ENCODE assay signal across 8 cellular contexts in the genomic region with DNA sequence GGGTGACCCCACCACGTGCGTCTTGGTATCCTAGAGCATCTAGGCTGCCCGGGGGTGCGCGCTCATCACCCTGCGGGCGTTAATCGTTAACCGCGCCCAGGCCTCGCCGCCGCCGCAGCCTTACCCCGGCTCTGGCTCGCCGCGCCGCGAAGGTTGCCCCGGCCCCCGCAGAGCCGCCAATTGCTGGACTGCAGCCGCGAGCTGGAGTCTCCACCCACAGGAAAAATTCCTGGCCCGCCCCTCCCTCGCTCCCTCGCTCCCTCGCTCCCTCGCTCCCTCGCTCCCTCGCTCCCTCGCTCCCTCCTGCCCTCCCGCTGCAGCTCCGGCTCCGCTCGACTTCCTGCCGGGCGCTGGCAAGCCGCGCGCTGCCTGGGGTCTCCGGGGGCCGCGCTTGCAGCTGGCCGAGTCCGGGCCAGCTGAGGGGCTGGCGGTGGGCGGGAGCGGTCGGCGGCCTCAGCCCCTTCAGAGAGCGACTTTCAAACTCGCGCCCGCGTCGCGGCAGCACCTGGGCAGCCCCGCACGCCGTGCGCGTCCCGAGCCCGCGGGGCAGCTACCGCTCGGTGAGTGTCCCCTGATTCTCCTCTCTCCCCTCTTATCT. TPM values are rescaled to one million over a fixed set of nuclear protein-coding genes. Genes with fewer than 3 reads are reported as not detected.
A peak's percentile ranks its signal among the peaks of the same experiment; 100 is the strongest.
DNase-seq lines count a peak whose midpoint lies in the region; ATAC-seq and TF ChIP-seq lines count a peak whose summit lies in the region.

A gene (plus strand): TSS at position 280 of the 598 bp plus-strand sequence. CDS start 23,208 bp downstream, outside the sequence.

- peaks cover 63% of the 10 kb centered on the region for H3K27me3 Mint-ChIP-seq in activated naive CD8-positive, alpha-beta T cell treated with anti-CD3 and anti-CD28 coated beads, Interleukin-2, amount 50 U/mL, for 24 hours

- H3K9me2 ChIP-seq in neural cell (ENCODE audit: insufficient read depth, low read length) = no peaks in the 10 kb centered on the region

- no peak for TF ChIP-seq EP300 in neural cell (conservative IDR thresholded peaks at IDR 0.05; ENCODE audit: poor library complexity, severe bottlenecking)

- H3K27ac ChIP-seq in neural cell (ENCODE audit: low read length) = peak within 1 kb of the TSS; percentile 40

- peak within 1 kb of the TSS; percentile 72 for H3K9ac ChIP-seq in neural cell (ENCODE audit: low read length)

- TF ChIP-seq CTCF in neural cell (IDR thresholded peaks at IDR 0.05; ENCODE audit: poor library complexity, severe bottlenecking) = no peak

- no peak for TF ChIP-seq RAD21 in neural cell (conservative IDR thresholded peaks at IDR 0.05)

- H3K9me3 Mint-ChIP-seq in activated naive CD8-positive, alpha-beta T cell treated with anti-CD3 and anti-CD28 coated beads, Interleukin-2, amount 50 U/mL, for 24 hours = no peaks in the 10 kb centered on the region

- peak; percentile 27 for ATAC-seq in activated naive CD8-positive, alpha-beta T cell treated with anti-CD3 and anti-CD28 coated beads, Interleukin-2, amount 50 U/mL, for 24 hours
- no peak for ATAC-seq in HG02938 (IDR thresholded peaks at IDR 0.05; ENCODE audit: unreplicated experiment)

- H3K9me3 ChIP-seq in neural cell (ENCODE audit: low read length) = no peaks in the 10 kb centered on the region

- H3K36me3 Mint-ChIP-seq in activated naive CD8-positive, alpha-beta T cell treated with anti-CD3 and anti-CD28 coated beads, Interleukin-2, amount 50 U/mL, for 24 hours (ENCODE audit: low read depth) = no peaks in the 10 kb centered on the region

- peaks cover 18% of the 10 kb centered on the region for H3K27me3 ChIP-seq in neural cell (ENCODE audit: insufficient read depth, low read depth, low read length)

- H4K20me1 ChIP-seq in neural cell (ENCODE audit: insufficient read depth) = no peaks in the 10 kb centered on the region

- H3K36me3 ChIP-seq in neural cell (ENCODE audit: insufficient read depth, low read length) = no peaks in the 10 kb centered on the region

- peak within 1 kb of the TSS; percentile 68 for H3K4me2 ChIP-seq in neural cell (ENCODE audit: low read length)

- H3K4me1 Mint-ChIP-seq in activated naive CD8-positive, alpha-beta T cell treated with anti-CD3 and anti-CD28 coated beads, Interleukin-2, amount 50 U/mL, for 24 hours = peaks cover 36% of the 10 kb centered on the region

- peak within 1 kb of the TSS; percentile 61 for H3K4me3 Mint-ChIP-seq in activated naive CD8-positive, alpha-beta T cell treated with anti-CD3 and anti-CD28 coated beads, Interleukin-2, amount 50 U/mL, for 24 hours

- peaks cover 16% of the 10 kb centered on the region for H3K79me2 ChIP-seq in neural cell (replicated peaks; ENCODE audit: insufficient read depth, low read length)

- no peaks in the 10 kb centered on the region for H3F3A ChIP-seq in neural cell (ENCODE audit: insufficient read depth, low read length, poor library complexity, severe bottlenecking)

- peak within 1 kb of the TSS; percentile 86 for H3K4me3 ChIP-seq in neural cell (ENCODE audit: low read length)

- H2AFZ ChIP-seq in neural cell (ENCODE audit: low read depth, low read length) = peak within 1 kb of the TSS; percentile 71

- H3K27ac Mint-ChIP-seq in activated naive CD8-positive, alpha-beta T cell treated with anti-CD3 and anti-CD28 coated beads, Interleukin-2, amount 50 U/mL, for 24 hours = no peak within 1 kb of the TSS

- peak; percentile 46 for DNase-seq in stimulated activated naive CD4-positive, alpha-beta T cell treated with Interleukin-2 at 50 U/mL for 16 hours (lab: John Stamatoyannopoulos, UW)
- no peak for DNase-seq in stimulated activated naive CD4-positive, alpha-beta T cell (lab: John Stamatoyannopoulos, UW)
- peak; percentile 96 for DNase-seq in NCI-H69 (lab: John Stamatoyannopoulos, UW)
- peak; percentile 32 for DNase-seq in activated naive CD8-positive, alpha-beta T cell treated with anti-CD3 and anti-CD28 coated beads, Interleukin-2, amount 50 U/mL, for 24 hours
- peak; percentile 89 for DNase-seq in glomerular visceral epithelial cell (ENCODE audit: extremely low spot score)
- no peak for DNase-seq in NCI-H128 (lab: John Stamatoyannopoulos, UW; ENCODE audit: unreplicated experiment)

TF ChIP-seq in neural cell, 6 proteins besides CTCF, POLR2A, EP300 and RAD21:
- TF ChIP-seq EZH2 (IDR thresholded peaks at IDR 0.05; ENCODE audit: borderline replicate concordance, insufficient read depth, low read length, poor library complexity, severe bottlenecking) = no peak
- peak; percentile 42 for TF ChIP-seq TAF1 (IDR thresholded peaks at IDR 0.05; ENCODE audit: low read depth)
- TF ChIP-seq POLR2AphosphoS5 (IDR thresholded peaks at IDR 0.05) = peak; percentile 37
- TF ChIP-seq MXI1 (conservative IDR thresholded peaks at IDR 0.05; ENCODE audit: poor library complexity, severe bottlenecking) = peak; percentile 78
- TF ChIP-seq SMC3 (conservative IDR thresholded peaks at IDR 0.05; ENCODE audit: poor library complexity) = peak; percentile 9

RNA-seq across cellular contexts. Expression of the gene that starts here (rescaled TPM):
- 15.8 and 27.3 TPM in 2 replicates for polyA plus RNA-seq in neural cell
- 25.6 and 27.3 TPM in 2 replicates for polyA minus RNA-seq in neural cell

Comparison
In these comparisons a context has a peak if more than half of its experiments do, and no peak if none do; other contexts are left out.
1. DNase-seq: peak in stimulated activated naive CD4-positive, alpha-beta T cell treated with Interleukin-2 at 50 U/mL for 16 hours (single experiment), NCI-H69 (single experiment), activated naive CD8-positive, alpha-beta T cell treated with anti-CD3 and anti-CD28 coated beads, Interleukin-2, amount 50 U/mL, for 24 hours (single experiment) and glomerular visceral epithelial cell (single experiment); none in stimulated activated naive CD4-positive, alpha-beta T cell (0 of 6) and NCI-H128 (single experiment).